8 cellular contexts compared by ENCODE assay signal in genomic region chr5:95808013-95808685, GRCh38. TPM values are rescaled to one million over a fixed set of nuclear protein-coding genes. Genes with fewer than 3 reads are reported as not detected.
DNase-seq lines count a peak whose midpoint lies in the region; ATAC-seq and TF ChIP-seq lines count a peak whose summit lies in the region.

No MANE protein-coding gene starts in this region.

- H3K9me3 ChIP-seq in KOPT-K1 (ENCODE audit: insufficient read depth, low read length, poor library complexity, severe bottlenecking), result peaks cover 4% of the 10 kb centered on the region
- H3K9me3 ChIP-seq in spleen, result peaks cover 0 to 10% (median 3%) of the 10 kb centered on the region in 8 donors

- peaks cover 3% of the 10 kb centered on the region; the same call in 1 of the 2 replicates for H3K36me3 ChIP-seq in KOPT-K1 (ENCODE audit: insufficient read depth, low read length)
- H3K36me3 ChIP-seq in spleen, result peaks cover 0 to 55% (median 2%) of the 10 kb centered on the region in 6 donors

- WGBS in spleen, 5 donors, result 48 to 67% (median 58%) methylated on average over 7 of the region's 7 CpGs

- no peak for TF ChIP-seq CTCF in spleen (IDR thresholded peaks at IDR 0.05 in 8 of 11, conservative IDR thresholded peaks at IDR 0.05 in 3 of 11)

- H3K4me1 ChIP-seq in spleen, result peaks cover 22 to 59% (median 53%) of the 10 kb centered on the region in 6 donors

- DNase-seq in spleen, result no peak
- no peak for DNase-seq in glomerular visceral epithelial cell (ENCODE audit: extremely low spot score)
- no peak for DNase-seq in DMS153 (lab: John Stamatoyannopoulos, UW)
- no peak for DNase-seq in SIG-M5 treated with dmso at 0.1 percent for 504 hours (lab: John Stamatoyannopoulos, UW; ENCODE audit: unreplicated experiment)
- DNase-seq in NCI-H1436 (lab: John Stamatoyannopoulos, UW), result no peak

- intact Hi-C loops in spleen (cut with DNase I; ENCODE audit: low total_unique reads), result no loop called here

- peak overlapping the region in 1 of 8 donors; percentile 43 for H3K4me3 ChIP-seq in spleen

- ATAC-seq in GM18907 (IDR thresholded peaks at IDR 0.05; ENCODE audit: unreplicated experiment) (peak; percentile 2), esophagus mucosa (peak; percentile 53)

- no peaks in the 10 kb centered on the region for H3K27me3 ChIP-seq in spleen (replicated peaks in 1 of 7)

- H3K27ac ChIP-seq in KOPT-K1 (ENCODE audit: low read depth, low read length, poor library complexity, severe bottlenecking) (peak overlapping the region; percentile 80), spleen (peak overlapping the region; percentile 45 to 89 (median 75))

- no peak for TF ChIP-seq POLR2A in spleen (IDR thresholded peaks at IDR 0.05)

RNA-seq across cellular contexts. Expression of gene GLRX, which starts 14.4 kb away (rescaled TPM):
- total RNA-seq in esophagus mucosa (3.2 TPM), spleen (100 to 1,000 TPM in 2 of 7 donors, 10 to 100 TPM in 5; 59.3 to 130 (median 68.7) TPM)
- 100 to 1,000 TPM in 2 of 3 donors, 10 to 100 TPM in 1; 85.2 to 149 (median 108) TPM for polyA plus RNA-seq in spleen

Comparison
In these comparisons a context has a peak if more than half of its experiments do, and no peak if none do; other contexts are left out.
1. RNA of gene GLRX, which starts 14.4 kb away (total RNA-seq): 59.3 to 130 TPM in spleen; 3.2 TPM in esophagus mucosa (single experiment); every median in the first group is over 10 times any median in the second.